Comparison of ENCODE assay signal across 1 cellular context in the genomic region with DNA sequence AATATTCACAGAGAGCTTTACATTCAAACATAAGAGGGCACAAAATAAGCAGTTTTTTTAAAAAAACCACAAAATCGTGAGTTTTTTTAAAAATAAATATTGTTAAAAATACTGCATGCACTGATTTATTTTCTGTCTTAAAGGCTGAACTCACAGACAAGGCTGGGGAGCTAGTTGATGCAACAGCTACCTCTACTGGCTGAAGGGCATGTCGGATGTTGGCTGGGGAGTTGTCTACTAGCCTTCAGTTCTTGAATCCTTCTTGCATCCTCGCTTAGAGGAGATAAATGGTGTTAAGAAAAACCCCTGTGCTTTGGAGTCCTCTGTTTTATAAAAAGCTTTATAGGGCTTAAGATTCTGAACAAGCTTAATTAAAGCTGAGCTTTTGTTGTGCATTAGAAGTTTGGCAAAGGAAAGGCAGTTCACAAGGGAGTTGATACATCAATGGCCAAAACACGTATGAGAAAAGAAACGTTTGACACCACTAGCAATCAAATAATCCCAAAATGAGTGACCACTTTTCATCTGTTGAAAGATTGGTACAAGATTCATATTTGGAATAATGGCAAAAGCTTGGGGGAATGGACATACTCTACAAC.
TF ChIP-seq lines count a peak whose summit lies in the region.

No MANE protein-coding gene starts in this region.

TF ChIP-seq in liver, 16 proteins besides CTCF, POLR2A, EP300 and RAD21 (continued from another document):
- TF ChIP-seq GABPA (IDR thresholded peaks at IDR 0.05 in 1 of 2, conservative IDR thresholded peaks at IDR 0.05 in 1 of 2) (no peak), HNF4A (conservative IDR thresholded peaks at IDR 0.05) (no peak)
- TF ChIP-seq, protein P1, sequence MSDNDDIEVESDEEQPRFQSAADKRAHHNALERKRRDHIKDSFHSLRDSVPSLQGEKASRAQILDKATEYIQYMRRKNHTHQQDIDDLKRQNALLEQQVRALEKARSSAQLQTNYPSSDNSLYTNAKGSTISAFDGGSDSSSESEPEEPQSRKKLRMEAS (IDR thresholded peaks at IDR 0.05), result no peak
